Comparison of ENCODE assay signal across 8 cellular contexts in genomic region chr12:56119361-56119796, GRCh38. TPM values are rescaled to one million over a fixed set of nuclear protein-coding genes. Genes with fewer than 3 reads are reported as not detected.
DNase-seq lines count a peak whose midpoint lies in the region; ATAC-seq and TF ChIP-seq lines count a peak whose summit lies in the region.

No MANE protein-coding gene starts in this region.

- no peaks in the 10 kb centered on the region for H3K27me3 Mint-ChIP-seq in activated CD8-positive, alpha-beta memory T cell treated with anti-CD3 and anti-CD28 coated beads, Interleukin-2, amount 10 ng/mL, durations not matched to agents 7 days and 5 days
- peaks cover 25% of the 10 kb centered on the region for H3K27me3 Mint-ChIP-seq in endothelial cell (ENCODE audit: unreplicated experiment)

- H3K4me1 Mint-ChIP-seq in activated CD8-positive, alpha-beta memory T cell treated with anti-CD3 and anti-CD28 coated beads, Interleukin-2, amount 10 ng/mL, durations not matched to agents 7 days and 5 days, result peaks cover 41% of the 10 kb centered on the region
- H3K4me1 Mint-ChIP-seq in endothelial cell (ENCODE audit: unreplicated experiment), result peaks cover 50% of the 10 kb centered on the region

- no peak overlapping the region for H3K23ac ChIP-seq in mesenchymal stem cell (ENCODE audit: low read length in 2 of 2)

- H2BK15ac ChIP-seq in mesenchymal stem cell (ENCODE audit: low read depth, poor library complexity, severe bottlenecking), result no peak overlapping the region

- no peak overlapping the region for H4K91ac ChIP-seq in mesenchymal stem cell (ENCODE audit: low read length)

- H3K36me3 Mint-ChIP-seq in activated CD8-positive, alpha-beta memory T cell treated with anti-CD3 and anti-CD28 coated beads, Interleukin-2, amount 10 ng/mL, durations not matched to agents 7 days and 5 days, result peaks cover 15% of the 10 kb centered on the region
- peaks cover 51% of the 10 kb centered on the region for H3K36me3 Mint-ChIP-seq in endothelial cell (ENCODE audit: low read depth, unreplicated experiment)

- H3K4me1 ChIP-seq in mesenchymal stem cell (ENCODE audit: control insufficient read depth, insufficient read depth, low read depth, low read length), result peaks cover 12% of the 10 kb centered on the region

- H4K8ac ChIP-seq in mesenchymal stem cell (ENCODE audit: low read length), result no peak overlapping the region

- peak overlapping the region; percentile 37 for H3K4me2 ChIP-seq in mesenchymal stem cell (ENCODE audit: low read length, poor library complexity, severe bottlenecking)

- WGBS in mesenchymal stem cell, result 0% methylated on average over 2 of the region's 2 CpGs

- peaks cover 34% of the 10 kb centered on the region for H3K79me1 ChIP-seq in mesenchymal stem cell (replicated peaks; ENCODE audit: low read length, poor library complexity, severe bottlenecking)

- DNase-seq in HS-27A (ENCODE audit: low read depth) (peak; percentile 77), NCI-H82 treated with DMSO at 0.1 percent for 48 hours (lab: John Stamatoyannopoulos, UW; ENCODE audit: unreplicated experiment) (peak; percentile 89), endothelial cell (ENCODE audit: low spot score) (peak; percentile 68), mesenchymal stem cell (peak; percentile 97)
- peak; percentile 76 for DNase-seq in activated CD8-positive, alpha-beta memory T cell treated with anti-CD3 and anti-CD28 coated beads, Interleukin-2, amount 10 ng/mL, durations not matched to agents 7 days and 5 days
- DNase-seq in stimulated activated CD8-positive, alpha-beta memory T cell treated with anti-CD3 and anti-CD28 coated beads, Interleukin-7, amount 100 ng/mL, for 24 hours (ENCODE audit: low read depth), result peak; percentile 18

- no peak for ATAC-seq in activated CD8-positive, alpha-beta memory T cell treated with anti-CD3 and anti-CD28 coated beads, Interleukin-2, amount 10 ng/mL, durations not matched to agents 7 days and 5 days
- no peak for ATAC-seq in HG03108 (IDR thresholded peaks at IDR 0.05; ENCODE audit: unreplicated experiment)

- no peak overlapping the region for H2AK5ac ChIP-seq in mesenchymal stem cell (ENCODE audit: low read length, severe bottlenecking)

- H3K27me3 ChIP-seq in mesenchymal stem cell (ENCODE audit: control insufficient read depth in 1 of 2, insufficient read depth in 1 of 2, low read length in 2 of 2), result no peaks in the 10 kb centered on the region

- H3K9ac ChIP-seq in mesenchymal stem cell (ENCODE audit: low read length), result peak overlapping the region; percentile 99

- no peak overlapping the region for H2BK12ac ChIP-seq in mesenchymal stem cell (ENCODE audit: low read length in 2 of 2)

- H3K9me3 Mint-ChIP-seq in activated CD8-positive, alpha-beta memory T cell treated with anti-CD3 and anti-CD28 coated beads, Interleukin-2, amount 10 ng/mL, durations not matched to agents 7 days and 5 days (ENCODE audit: low read depth), result no peaks in the 10 kb centered on the region
- no peaks in the 10 kb centered on the region for H3K9me3 Mint-ChIP-seq in endothelial cell (ENCODE audit: unreplicated experiment)

- no peak overlapping the region for H2AFZ ChIP-seq in mesenchymal stem cell (ENCODE audit: low read depth, low read length)

- peak overlapping the region; percentile 98 for H3K27ac Mint-ChIP-seq in activated CD8-positive, alpha-beta memory T cell treated with anti-CD3 and anti-CD28 coated beads, Interleukin-2, amount 10 ng/mL, durations not matched to agents 7 days and 5 days
- peak overlapping the region; percentile 100 for H3K27ac Mint-ChIP-seq in endothelial cell (ENCODE audit: unreplicated experiment)

- H3K4me3 Mint-ChIP-seq in activated CD8-positive, alpha-beta memory T cell treated with anti-CD3 and anti-CD28 coated beads, Interleukin-2, amount 10 ng/mL, durations not matched to agents 7 days and 5 days, result peak overlapping the region; percentile 98
- peak overlapping the region; percentile 99 for H3K4me3 Mint-ChIP-seq in endothelial cell (ENCODE audit: unreplicated experiment)

- H3K4me3 ChIP-seq in mesenchymal stem cell (ENCODE audit: insufficient read depth in 1 of 2, low read depth in 1 of 2, low read length in 2 of 2), result peak overlapping the region in 1 of 2 experiments; percentile 86

- H3K36me3 ChIP-seq in mesenchymal stem cell (ENCODE audit: control insufficient read depth in 1 of 2, insufficient read depth in 2 of 2, low read depth in 1 of 2, low read length in 2 of 2), result peaks cover 24 to 45% of the 10 kb centered on the region in 2 experiments

- no peak overlapping the region for H2BK120ac ChIP-seq in mesenchymal stem cell (ENCODE audit: low read depth, low read length)

- H3K18ac ChIP-seq in mesenchymal stem cell (ENCODE audit: low read depth in 1 of 2, low read length in 2 of 2), result no peak overlapping the region

- CTCF ChIA-PET in activated CD8-positive, alpha-beta memory T cell treated with anti-CD3 and anti-CD28 coated beads, Interleukin-2, amount 10 ng/mL, durations not matched to agents 7 days and 5 days (lab: Charles Lee), result interaction anchor here (0.7 to 5.5 kb wide), 27 partner anchors 8 to 383 kb away, joined by 3 to 154 read pairs (median 6); partner anchors contain the start of genes ANKRD52, COQ10A, ESYT1 and MYL6

- H3K9me3 ChIP-seq in mesenchymal stem cell (ENCODE audit: control insufficient read depth, low read length), result no peaks in the 10 kb centered on the region

- no peak overlapping the region for H3K4ac ChIP-seq in mesenchymal stem cell (ENCODE audit: low read depth in 1 of 2, low read length in 2 of 2)

- TF ChIP-seq CTCF in C4-2B (conservative IDR thresholded peaks at IDR 0.05) (peak; percentile 93), endothelial cell (IDR thresholded peaks at IDR 0.05; ENCODE audit: unreplicated experiment) (peak; percentile 67)

- no peak overlapping the region for H2BK5ac ChIP-seq in mesenchymal stem cell (ENCODE audit: low read depth, low read length, poor library complexity, severe bottlenecking)

- H3K14ac ChIP-seq in mesenchymal stem cell (ENCODE audit: low read length in 2 of 2), result no peak overlapping the region

- H3K27ac ChIP-seq in C4-2B, result peak overlapping the region; percentile 96
- peak overlapping the region; percentile 63 for H3K27ac ChIP-seq in mesenchymal stem cell (ENCODE audit: low read length, poor library complexity, severe bottlenecking)

RNA-seq across cellular contexts. Expression of gene ZC3H10, which starts 1.3 kb away (rescaled TPM):
- 10 to 100 TPM; 10.3 to 11.7 TPM for total RNA-seq in activated CD8-positive, alpha-beta memory T cell treated with anti-CD3 and anti-CD28 coated beads, Interleukin-2, amount 10 ng/mL, durations not matched to agents 7 days and 5 days
- total RNA-seq in endothelial cell (ENCODE audit: unreplicated experiment), result 10.4 TPM
- 2.5 TPM for polyA plus RNA-seq in mesenchymal stem cell (2013, experiment 1 of 2)
- polyA plus RNA-seq in mesenchymal stem cell (2013, experiment 2 of 2), result 2.4 TPM

RNA-seq across cellular contexts. Expression of gene RPL41, which starts 2.9 kb away (rescaled TPM):
- 1,000 to 10,000 TPM; 3,748 to 4,271 TPM for total RNA-seq in activated CD8-positive, alpha-beta memory T cell treated with anti-CD3 and anti-CD28 coated beads, Interleukin-2, amount 10 ng/mL, durations not matched to agents 7 days and 5 days
- 3,242 TPM for total RNA-seq in endothelial cell (ENCODE audit: unreplicated experiment)
- polyA plus RNA-seq in mesenchymal stem cell (2013, experiment 1 of 2), result 10,850 TPM
- polyA plus RNA-seq in mesenchymal stem cell (2013, experiment 2 of 2), result 10,960 TPM

RNA-seq across cellular contexts. Expression of gene ESYT1, which starts 8.7 kb away (rescaled TPM):
- 100 to 1,000 TPM; 225 to 241 TPM for total RNA-seq in activated CD8-positive, alpha-beta memory T cell treated with anti-CD3 and anti-CD28 coated beads, Interleukin-2, amount 10 ng/mL, durations not matched to agents 7 days and 5 days
- 302 TPM for total RNA-seq in endothelial cell (ENCODE audit: unreplicated experiment)
- polyA plus RNA-seq in mesenchymal stem cell (2013, experiment 1 of 2), result 63.4 TPM
- 57.8 TPM for polyA plus RNA-seq in mesenchymal stem cell (2013, experiment 2 of 2)

RNA-seq across cellular contexts. Expression of gene PA2G4, which starts 15.0 kb away (rescaled TPM):
- total RNA-seq in activated CD8-positive, alpha-beta memory T cell treated with anti-CD3 and anti-CD28 coated beads, Interleukin-2, amount 10 ng/mL, durations not matched to agents 7 days and 5 days, result 100 to 1,000 TPM; 293 to 364 TPM
- total RNA-seq in endothelial cell (ENCODE audit: unreplicated experiment), result 84.3 TPM
- polyA plus RNA-seq in mesenchymal stem cell (2013, experiment 1 of 2), result 98.1 TPM
- 97.4 TPM for polyA plus RNA-seq in mesenchymal stem cell (2013, experiment 2 of 2)

RNA-seq across cellular contexts. Expression of gene MYL6B, which starts 33.0 kb away (rescaled TPM):
- 10 to 100 TPM; 67.6 to 85.2 TPM for total RNA-seq in activated CD8-positive, alpha-beta memory T cell treated with anti-CD3 and anti-CD28 coated beads, Interleukin-2, amount 10 ng/mL, durations not matched to agents 7 days and 5 days
- 170 TPM for total RNA-seq in endothelial cell (ENCODE audit: unreplicated experiment)
- 106 TPM for polyA plus RNA-seq in mesenchymal stem cell (2013, experiment 1 of 2)
- 106 TPM for polyA plus RNA-seq in mesenchymal stem cell (2013, experiment 2 of 2)

Comparison
In these comparisons a context has a peak if more than half of its experiments do, and no peak if none do; other contexts are left out.
1. DNase-seq: peak in every context shown above with its lines; median percentile 97 in mesenchymal stem cell; 89 in NCI-H82 treated with DMSO at 0.1 percent for 48 hours; 77 in HS-27A; 76 in activated CD8-positive, alpha-beta memory T cell treated with anti-CD3 and anti-CD28 coated beads, Interleukin-2, amount 10 ng/mL, durations not matched to agents 7 days and 5 days; 68 in endothelial cell; 18 in stimulated activated CD8-positive, alpha-beta memory T cell treated with anti-CD3 and anti-CD28 coated beads, Interleukin-7, amount 100 ng/mL, for 24 hours.